In genomic region chr2:62217980-62218379, GRCh38 we compare ENCODE assay signal across 11 cellular contexts. TPM values are rescaled to one million over a fixed set of nuclear protein-coding genes. Genes with fewer than 3 reads are reported as not detected.
DNase-seq lines count a peak whose midpoint lies in the region; TF ChIP-seq lines count a peak whose summit lies in the region.
"Had no signal": no experiment of that assay in that cellular context is flagged by ENCODE, and none has a peak within 500 bp of the region (broad histone marks: within the 10 kb centered on the region; RNA-seq: fewer than 3 reads in every experiment).

No MANE protein-coding gene starts in this region.

- no peak overlapping the region for H3K9ac ChIP-seq in skeletal muscle tissue (ENCODE audit: low read depth in 1 of 3, low read length in 3 of 3)

- peaks cover 0 to 2% (median 0%) of the 10 kb centered on the region in 3 donors for H3K36me3 ChIP-seq in skeletal muscle tissue (ENCODE audit: control insufficient read depth in 3 of 3, insufficient read depth in 3 of 3, low read length in 3 of 3)

- H3K27me3 Mint-ChIP-seq in activated naive CD8-positive, alpha-beta T cell = no peaks in the 10 kb centered on the region
- H3K27me3 Mint-ChIP-seq: activated CD4-positive, alpha-beta memory T cell treated with anti-CD3 and anti-CD28 coated beads for 36 hours had no signal

- H3K36me3 Mint-ChIP-seq in activated naive CD8-positive, alpha-beta T cell = peaks cover 18% of the 10 kb centered on the region

- peaks cover 98% of the 10 kb centered on the region for H3K4me1 Mint-ChIP-seq in activated naive CD8-positive, alpha-beta T cell (ENCODE audit: low read depth)

- H3K4me3 ChIP-seq in fibroblast of villous mesenchyme (ENCODE audit: low read depth, low read length) = peak overlapping the region; percentile 8
- H3K4me3 ChIP-seq in skeletal muscle tissue (ENCODE audit: low read length in 3 of 3) = no peak overlapping the region

- H3K9me3 ChIP-seq in skeletal muscle tissue (ENCODE audit: control insufficient read depth in 3 of 3, low read length in 3 of 3) = no peaks in the 10 kb centered on the region

- peak overlapping the region; percentile 62 for H3K27ac ChIP-seq in skeletal muscle tissue (ENCODE audit: low read depth, low read length)

- TF ChIP-seq CTCF in fibroblast of villous mesenchyme (IDR thresholded peaks at IDR 0.05; ENCODE audit: insufficient read depth, low read depth, low read length) = no peak

- H3K4me1 ChIP-seq in skeletal muscle tissue (ENCODE audit: control insufficient read depth in 3 of 3, insufficient read depth in 3 of 3, low read length in 3 of 3) = peaks cover 15 to 22% (median 20%) of the 10 kb centered on the region in 3 donors

- H3K27me3 ChIP-seq in skeletal muscle tissue (ENCODE audit: control insufficient read depth in 3 of 3, insufficient read depth in 3 of 3, low read length in 3 of 3) = no peaks in the 10 kb centered on the region

- H3K9me3 Mint-ChIP-seq in activated naive CD8-positive, alpha-beta T cell (ENCODE audit: low read depth) = peaks cover 9% of the 10 kb centered on the region
- H3K9me3 Mint-ChIP-seq: activated CD4-positive, alpha-beta memory T cell treated with anti-CD3 and anti-CD28 coated beads for 36 hours had no signal

- peak overlapping the region; percentile 91 for H3K27ac Mint-ChIP-seq in activated naive CD8-positive, alpha-beta T cell
- H3K27ac Mint-ChIP-seq: activated CD4-positive, alpha-beta memory T cell treated with anti-CD3 and anti-CD28 coated beads for 36 hours had no signal

- peak; percentile 96 for DNase-seq in EH (ENCODE audit: low read depth)
- peak; percentile 98 for DNase-seq in fibroblast of villous mesenchyme (ENCODE audit: low read depth)
- no peak for DNase-seq in NCI-H146 treated with DMSO at 0.1 percent for 48 hours (lab: John Stamatoyannopoulos, UW; ENCODE audit: unreplicated experiment)
- no peak for DNase-seq in NCI-H128 (lab: John Stamatoyannopoulos, UW; ENCODE audit: unreplicated experiment)
- DNase-seq in stimulated activated CD4-positive, alpha-beta T cell treated with anti-CD3 and anti-CD28 coated beads, Interleukin-1b, Interleukin-23, amount 100 ng/mL, for 48 hours = no peak
- DNase-seq in AML-193 (lab: John Stamatoyannopoulos, UW) = no peak
- DNase-seq: activated CD4-positive, alpha-beta memory T cell treated with anti-CD3 and anti-CD28 coated beads for 36 hours; GOT3; NCI-H510A treated with DMSO at 0.1 percent for 48 hours had no signal

- no peak overlapping the region for H3K4me3 Mint-ChIP-seq in activated naive CD8-positive, alpha-beta T cell
- H3K4me3 Mint-ChIP-seq: activated CD4-positive, alpha-beta memory T cell treated with anti-CD3 and anti-CD28 coated beads for 36 hours had no signal

RNA-seq across cellular contexts. Expression of gene B3GNT2, which starts 22.1 kb away (rescaled TPM):
- total RNA-seq in fibroblast of villous mesenchyme = 19.0 and 26.3 TPM in 2 replicates
- 11.0 TPM for total RNA-seq in skeletal muscle tissue

Comparison
In these comparisons a context has a peak if more than half of its experiments do, and no peak if none do; other contexts are left out.
1. DNase-seq: peak in EH (single experiment) and fibroblast of villous mesenchyme (single experiment); none in NCI-H146 treated with DMSO at 0.1 percent for 48 hours (single experiment), NCI-H128 (single experiment), stimulated activated CD4-positive, alpha-beta T cell treated with anti-CD3 and anti-CD28 coated beads, Interleukin-1b, Interleukin-23, amount 100 ng/mL, for 48 hours (single experiment) and AML-193 (0 of 2).